In genomic region chr9:2853517-2853916, GRCh38 we compare ENCODE assay signal across 22 cellular contexts. TPM values are rescaled to one million over a fixed set of nuclear protein-coding genes. Genes with fewer than 3 reads are reported as not detected.
DNase-seq lines count a peak whose midpoint lies in the region; ATAC-seq and TF ChIP-seq lines count a peak whose summit lies in the region.
"Had no signal": no experiment of that assay in that cellular context is flagged by ENCODE, and none has a peak within 500 bp of the region (broad histone marks: within the 10 kb centered on the region; RNA-seq: fewer than 3 reads in every experiment).

No MANE protein-coding gene starts in this region.

- H3K4me1 Mint-ChIP-seq in T-helper 17 cell: peaks cover 10% of the 10 kb centered on the region

- H3K4me3 ChIP-seq in mammary epithelial cell (replicated peaks in 1 of 3; ENCODE audit: insufficient read depth in 1 of 3, low read depth in 2 of 3, low read length in 3 of 3) (no peak overlapping the region), breast epithelium (no peak overlapping the region), lower lobe of right lung (no peak overlapping the region)
- H3K4me3 ChIP-seq: GM23338 had no signal

- peaks cover 50% of the 10 kb centered on the region for H3K27me3 Mint-ChIP-seq in T-helper 17 cell

- no peaks in the 10 kb centered on the region for H3K36me3 ChIP-seq in mammary epithelial cell (ENCODE audit: insufficient read depth, low read length)
- H3K36me3 ChIP-seq in breast epithelium: no peaks in the 10 kb centered on the region
- H3K36me3 ChIP-seq in lower lobe of right lung: no peaks in the 10 kb centered on the region
- H3K36me3 ChIP-seq: BE2C had no signal

- BruUV-seq in mammary epithelial cell (replicated peaks; lab: Mats Ljungman, UMichigan): no TSS peak

- dilution Hi-C loops in mammary epithelial cell (cut with HindIII; ENCODE audit: low sequenced_read_pairs): no loop called here

- DNase-seq in mammary epithelial cell (peak; percentile 44), breast epithelium (ENCODE audit: low spot score in 2 of 2) (no peak), T-helper 17 cell (no peak), lower lobe of right lung (no peak), NCI-H510A treated with DMSO at 0.1 percent for 48 hours (lab: John Stamatoyannopoulos, UW) (no peak)
- DNase-seq: ACHN; BE2C; C1 segment of cervical spinal cord; CD4-positive, CD25-positive, alpha-beta regulatory T cell; CD8-positive, alpha-beta memory T cell; COR-L47; DMS 273 treated with DMSO at 0.1 percent for 48 hours; DMS53; DND-41; EL; H7; HFFc6; IMR-90 had no signal

- no peak for ATAC-seq in T-helper 17 cell
- ATAC-seq in esophagus mucosa: peak; percentile 35
- ATAC-seq in lower lobe of right lung: no peak
- ATAC-seq: GM23338, HCT116 had no signal

- H3K9ac ChIP-seq in mammary epithelial cell (ENCODE audit: insufficient read depth, low read length): no peak overlapping the region

- H2AFZ ChIP-seq in mammary epithelial cell (ENCODE audit: low read depth, low read length): no peak overlapping the region
- H2AFZ ChIP-seq: GM23338 had no signal

- peaks cover 9% of the 10 kb centered on the region for H3K36me3 Mint-ChIP-seq in T-helper 17 cell (ENCODE audit: low read depth)
- H3K36me3 Mint-ChIP-seq: CD4-positive, CD25-positive, alpha-beta regulatory T cell; CD8-positive, alpha-beta memory T cell had no signal

- in situ Hi-C loops in mammary epithelial cell (cut with MboI; ENCODE audit: low sequenced_read_pairs in 2 of 2): loop anchor here (10.0 to 25.0 kb wide), 3 partner anchors 331 to 1509 kb away; no protein-coding TSS in a partner anchor

- peaks cover 4% of the 10 kb centered on the region for H3K27me3 ChIP-seq in mammary epithelial cell (ENCODE audit: insufficient read depth, low read length)
- no peaks in the 10 kb centered on the region for H3K27me3 ChIP-seq in breast epithelium
- peaks cover 7% of the 10 kb centered on the region for H3K27me3 ChIP-seq in lower lobe of right lung (ENCODE audit: low read depth)

- H3K79me2 ChIP-seq in mammary epithelial cell (ENCODE audit: insufficient read depth, low read length): no peaks in the 10 kb centered on the region

- H3K9me3 ChIP-seq in mammary epithelial cell (replicated peaks; ENCODE audit: insufficient read depth, low read length) (no peaks in the 10 kb centered on the region), breast epithelium (no peaks in the 10 kb centered on the region), T-helper 17 cell (ENCODE audit: control insufficient read depth, low read length, poor library complexity, severe bottlenecking) (no peaks in the 10 kb centered on the region), lower lobe of right lung (no peaks in the 10 kb centered on the region)
- H3K9me3 ChIP-seq: BE2C had no signal

- CTCF ChIA-PET in mammary epithelial cell (lab: Charles Lee; ENCODE audit: low non-redundant PET): no interaction called here

- H3K4me1 ChIP-seq in mammary epithelial cell (ENCODE audit: insufficient read depth, low read length): no peaks in the 10 kb centered on the region
- no peaks in the 10 kb centered on the region for H3K4me1 ChIP-seq in breast epithelium
- H3K4me1 ChIP-seq in lower lobe of right lung: no peaks in the 10 kb centered on the region
- H3K4me1 ChIP-seq: BE2C had no signal

- peak overlapping the region; percentile 51 for H3K27ac Mint-ChIP-seq in T-helper 17 cell
- H3K27ac Mint-ChIP-seq: CD4-positive, CD25-positive, alpha-beta regulatory T cell; CD8-positive, alpha-beta memory T cell; GM23338; HFFc6 had no signal

- no peak overlapping the region for H3K27ac ChIP-seq in mammary epithelial cell (ENCODE audit: insufficient read depth, low read depth, low read length)
- no peak overlapping the region for H3K27ac ChIP-seq in breast epithelium
- no peak overlapping the region for H3K27ac ChIP-seq in lower lobe of right lung
- H3K27ac ChIP-seq: HL-60 had no signal

- TF ChIP-seq CTCF in mammary epithelial cell (conservative IDR thresholded peaks at IDR 0.05 in 1 of 2, IDR thresholded peaks at IDR 0.05 in 1 of 2; ENCODE audit: extremely low read depth in 1 of 2, insufficient read depth in 1 of 2, low read depth in 1 of 2, low read length in 2 of 2) (no peak), breast epithelium (IDR thresholded peaks at IDR 0.05) (no peak), lower lobe of right lung (IDR thresholded peaks at IDR 0.05) (no peak)

- H4K20me1 ChIP-seq in mammary epithelial cell (ENCODE audit: insufficient read depth, low read length): no peaks in the 10 kb centered on the region

- H3K4me3 Mint-ChIP-seq in T-helper 17 cell: no peak overlapping the region
- H3K4me3 Mint-ChIP-seq: CD4-positive, CD25-positive, alpha-beta regulatory T cell; CD8-positive, alpha-beta memory T cell; GM23338; HFFc6 had no signal

- H3K4me2 ChIP-seq in mammary epithelial cell (ENCODE audit: insufficient read depth, low read depth, low read length): no peak overlapping the region
- H3K4me2 ChIP-seq: GM23338 had no signal

- TF ChIP-seq POLR2A in breast epithelium (IDR thresholded peaks at IDR 0.05): no peak

- intact Hi-C loops in mammary epithelial cell (cut with micrococcal nuclease) (no loop called here), breast epithelium (cut with DNase I; ENCODE audit: low total_unique reads) (no loop called here), lower lobe of right lung (cut with DNase I) (no loop called here)

RNA-seq across cellular contexts. Expression of gene PUM3, which starts 9.6 kb away (rescaled TPM):
- total RNA-seq in mammary epithelial cell (10 to 100 TPM; 38.8 to 80.9 TPM), breast epithelium (10 to 100 TPM; 25.1 to 58.0 (median 54.4) TPM), T-helper 17 cell (10 to 100 TPM; 29.9 to 31.4 TPM), esophagus mucosa (48.8 TPM), lower lobe of right lung (30.6 TPM)
- polyA plus RNA-seq in mammary epithelial cell: 38.0 TPM
- polyA minus RNA-seq in mammary epithelial cell: 4.0 TPM
